In the genomic region with DNA sequence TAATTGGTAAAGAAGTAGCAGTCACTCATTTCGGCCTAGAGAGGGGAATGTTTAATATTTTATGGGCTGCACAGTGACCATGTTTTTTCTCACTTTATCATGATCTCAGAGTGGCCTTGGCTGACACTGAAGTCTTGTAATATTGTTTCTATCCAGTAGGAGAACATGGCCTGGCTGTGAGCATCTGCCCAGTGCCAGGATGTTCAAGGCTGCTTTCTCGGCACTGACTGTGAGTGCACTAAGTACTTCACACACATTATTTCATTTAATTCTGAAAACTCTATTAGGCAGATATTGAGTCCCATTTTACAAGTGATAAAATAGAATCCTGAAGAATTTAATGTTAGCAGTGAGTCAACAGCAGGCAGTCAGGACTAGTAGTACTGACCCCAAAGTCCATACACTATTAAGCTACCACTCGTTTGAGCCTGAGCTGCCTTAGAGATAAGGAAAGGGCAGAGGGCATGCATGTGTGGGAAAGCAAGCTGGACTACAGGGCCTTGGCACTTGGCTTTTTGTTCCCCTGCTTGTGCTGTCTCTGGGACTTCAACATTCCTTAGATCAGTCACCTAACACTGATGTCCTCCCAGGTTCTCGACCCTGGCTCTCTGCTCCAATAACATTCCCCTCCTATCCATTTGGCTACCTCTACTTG, we compare ENCODE assay signal across 10 cellular contexts. TPM values are rescaled to one million over a fixed set of nuclear protein-coding genes. Genes with fewer than 3 reads are reported as not detected.
A peak's percentile ranks its signal among the peaks of the same experiment; 100 is the strongest.
DNase-seq lines count a peak whose midpoint lies in the region; ATAC-seq and TF ChIP-seq lines count a peak whose summit lies in the region.
"Had no signal": no experiment of that assay in that cellular context is flagged by ENCODE, and none has a peak within 500 bp of the region (broad histone marks: within the 10 kb centered on the region; RNA-seq: fewer than 3 reads in every experiment).

No MANE protein-coding gene starts in this region.

- no peaks in the 10 kb centered on the region for H3K36me3 ChIP-seq in vagina
- H3K36me3 ChIP-seq in psoas muscle (ENCODE audit: insufficient read depth in 1 of 2, low read depth in 1 of 2): no peaks in the 10 kb centered on the region

- H3K9me3 ChIP-seq in vagina: no peaks in the 10 kb centered on the region
- H3K9me3 ChIP-seq in psoas muscle: no peaks in the 10 kb centered on the region

- H3K4me3 Mint-ChIP-seq in stimulated activated effector memory CD8-positive, alpha-beta T cell treated with anti-CD3 and anti-CD28 coated beads, Interleukin-12 subunit alpha, Interleukin-12 subunit beta, amount 100 ng/mL, for 72 hours: no peak overlapping the region
- H3K4me3 Mint-ChIP-seq: activated naive CD4-positive, alpha-beta T cell treated with anti-CD3 and anti-CD28 coated beads, Interleukin-2, amount 10 ng/mL, durations not matched to agents 7 days and 5 days; stimulated activated naive B cell treated with anti-CD40 and anti-IgM and Interleukin-4, amounts not matched to agents 10 μg/mL and 1 μg/mL and 100 μg/mL, for 72 hours had no signal

- no peaks in the 10 kb centered on the region for H3K27me3 ChIP-seq in vagina
- no peaks in the 10 kb centered on the region for H3K27me3 ChIP-seq in psoas muscle (ENCODE audit: insufficient read depth in 3 of 3, low read length in 2 of 3)

- H3K4me3 ChIP-seq in fibroblast of mammary gland (ENCODE audit: control insufficient read depth, low read depth, low read length): no peak overlapping the region
- no peak overlapping the region for H3K4me3 ChIP-seq in vagina
- H3K4me3 ChIP-seq in psoas muscle: no peak overlapping the region

- H3K27ac Mint-ChIP-seq in stimulated activated effector memory CD8-positive, alpha-beta T cell treated with anti-CD3 and anti-CD28 coated beads, Interleukin-12 subunit alpha, Interleukin-12 subunit beta, amount 100 ng/mL, for 72 hours: peak overlapping the region; percentile 67
- H3K27ac Mint-ChIP-seq: activated naive CD4-positive, alpha-beta T cell treated with anti-CD3 and anti-CD28 coated beads, Interleukin-2, amount 10 ng/mL, durations not matched to agents 7 days and 5 days; stimulated activated naive B cell treated with anti-CD40 and anti-IgM and Interleukin-4, amounts not matched to agents 10 μg/mL and 1 μg/mL and 100 μg/mL, for 72 hours had no signal

- 64 to 71% (median 64%) methylated on average over 4 of the region's 4 CpGs for WGBS in psoas muscle, 3 donors

- DNase-seq in RKO (ENCODE audit: low spot score): peak; percentile 40
- DNase-seq in fibroblast of mammary gland (ENCODE audit: low read depth): peak; percentile 30
- DNase-seq in stimulated activated effector memory CD8-positive, alpha-beta T cell treated with anti-CD3 and anti-CD28 coated beads, Interleukin-12 subunit alpha, Interleukin-12 subunit beta, amount 100 ng/mL, for 72 hours (ENCODE audit: low spot score in 2 of 2): no peak
- DNase-seq in ecto neural progenitor cell (ENCODE audit: low spot score): no peak
- DNase-seq in vagina (ENCODE audit: extremely low spot score in 2 of 2): no peak
- no peak for DNase-seq in psoas muscle
- DNase-seq: activated CD4-positive, CD25-positive, alpha-beta regulatory T cell; activated naive CD4-positive, alpha-beta T cell treated with anti-CD3 and anti-CD28 coated beads, Interleukin-2, amount 10 ng/mL, durations not matched to agents 7 days and 5 days; stimulated activated naive B cell treated with anti-CD40 and anti-IgM and Interleukin-4, amounts not matched to agents 10 μg/mL and 1 μg/mL and 100 μg/mL, for 72 hours had no signal

- H3K9me3 Mint-ChIP-seq in stimulated activated effector memory CD8-positive, alpha-beta T cell treated with anti-CD3 and anti-CD28 coated beads, Interleukin-12 subunit alpha, Interleukin-12 subunit beta, amount 100 ng/mL, for 72 hours: no peaks in the 10 kb centered on the region
- H3K9me3 Mint-ChIP-seq: activated naive CD4-positive, alpha-beta T cell treated with anti-CD3 and anti-CD28 coated beads, Interleukin-2, amount 10 ng/mL, durations not matched to agents 7 days and 5 days; stimulated activated naive B cell treated with anti-CD40 and anti-IgM and Interleukin-4, amounts not matched to agents 10 μg/mL and 1 μg/mL and 100 μg/mL, for 72 hours had no signal

- H3K4me1 ChIP-seq in vagina: no peaks in the 10 kb centered on the region
- no peaks in the 10 kb centered on the region for H3K4me1 ChIP-seq in psoas muscle

- intact Hi-C loops in vagina (cut with DNase I) (no loop called here), psoas muscle (cut with DNase I) (no loop called here)

- H3K27ac ChIP-seq in vagina (no peak overlapping the region), psoas muscle (no peak overlapping the region)

- H3K36me3 Mint-ChIP-seq in stimulated activated effector memory CD8-positive, alpha-beta T cell treated with anti-CD3 and anti-CD28 coated beads, Interleukin-12 subunit alpha, Interleukin-12 subunit beta, amount 100 ng/mL, for 72 hours: no peaks in the 10 kb centered on the region
- H3K36me3 Mint-ChIP-seq: activated naive CD4-positive, alpha-beta T cell treated with anti-CD3 and anti-CD28 coated beads, Interleukin-2, amount 10 ng/mL, durations not matched to agents 7 days and 5 days; stimulated activated naive B cell treated with anti-CD40 and anti-IgM and Interleukin-4, amounts not matched to agents 10 μg/mL and 1 μg/mL and 100 μg/mL, for 72 hours had no signal

- TF ChIP-seq POLR2A in vagina (IDR thresholded peaks at IDR 0.05): no peak

- peak; percentile 28 for TF ChIP-seq CTCF in GM12873 (IDR thresholded peaks at IDR 0.05; ENCODE audit: insufficient read depth, low read depth, low read length, missing control alignments)
- TF ChIP-seq CTCF in fibroblast of mammary gland (conservative IDR thresholded peaks at IDR 0.05; ENCODE audit: control insufficient read depth, insufficient read depth, low read depth, low read length): peak; percentile 31
- no peak for TF ChIP-seq CTCF in vagina (IDR thresholded peaks at IDR 0.05)
- TF ChIP-seq CTCF in psoas muscle (IDR thresholded peaks at IDR 0.05): no peak

- no peaks in the 10 kb centered on the region for H3K4me1 Mint-ChIP-seq in stimulated activated effector memory CD8-positive, alpha-beta T cell treated with anti-CD3 and anti-CD28 coated beads, Interleukin-12 subunit alpha, Interleukin-12 subunit beta, amount 100 ng/mL, for 72 hours
- H3K4me1 Mint-ChIP-seq: activated naive CD4-positive, alpha-beta T cell treated with anti-CD3 and anti-CD28 coated beads, Interleukin-2, amount 10 ng/mL, durations not matched to agents 7 days and 5 days had no signal

- peak; percentile 49 for ATAC-seq in stimulated activated effector memory CD8-positive, alpha-beta T cell treated with anti-CD3 and anti-CD28 coated beads, Interleukin-12 subunit alpha, Interleukin-12 subunit beta, amount 100 ng/mL, for 72 hours
- ATAC-seq in psoas muscle: no peak

RNA-seq across cellular contexts. Expression of gene APPL2, which starts 42.2 kb away (rescaled TPM):
- total RNA-seq in vagina (48.1 TPM), psoas muscle (10 to 100 TPM in 3 of 4 donors, 1 to 10 TPM in 1; 9.7 to 14.8 (median 11.6) TPM)
- polyA plus RNA-seq in psoas muscle: 10 to 100 TPM in 1 of 3 donors, 1 to 10 TPM in 2; 7.3 to 14.2 (median 9.0) TPM

RNA-seq across cellular contexts. Expression of gene C12orf75, which starts 52.3 kb away (rescaled TPM):
- 131 TPM for total RNA-seq in vagina
- 100 to 1,000 TPM in 2 of 4 donors, 10 to 100 TPM in 2; 31.1 to 228 (median 146) TPM for total RNA-seq in psoas muscle
- polyA plus RNA-seq in psoas muscle: 10 to 100 TPM; 25.6 to 84.9 (median 43.0) TPM

Comparison
In these comparisons a context has a peak if more than half of its experiments do, and no peak if none do; other contexts are left out.
1. CTCF ChIP-seq: peak in GM12873 (single experiment) and fibroblast of mammary gland (single experiment); none in vagina (0 of 3) and psoas muscle (single experiment).
2. DNase-seq: peak in RKO (single experiment) and fibroblast of mammary gland (single experiment); none in stimulated activated effector memory CD8-positive, alpha-beta T cell treated with anti-CD3 and anti-CD28 coated beads, Interleukin-12 subunit alpha, Interleukin-12 subunit beta, amount 100 ng/mL, for 72 hours (0 of 2), ecto neural progenitor cell (single experiment), vagina (0 of 2) and psoas muscle (0 of 2).